In genomic region chr6:17472653-17473183, GRCh38 we compare ENCODE assay signal across 1 cellular context.
TF ChIP-seq lines count a peak whose summit lies in the region.

No MANE protein-coding gene starts in this region.

TF ChIP-seq in WTC11, 78 proteins besides CTCF, POLR2A, EP300 and RAD21 (continued from another document):
- TF ChIP-seq ATF2 (CRISPR knock-in tag; IDR thresholded peaks at IDR 0.05; ENCODE audit: borderline replicate concordance, low read depth) = no peak
- no peak for TF ChIP-seq FOXJ3 (CRISPR knock-in tag; IDR thresholded peaks at IDR 0.05; ENCODE audit: borderline replicate concordance)
TF ChIP-seq in WTC11: peak in this region for 0.
